ENCODE assay signal across 30 cellular contexts in genomic region chr11:112464949-112465348, GRCh38.
"Had no signal": no experiment of that assay in that cellular context is flagged by ENCODE, and none has a peak within 500 bp of the region (broad histone marks: within the 10 kb centered on the region; RNA-seq: fewer than 3 reads in every experiment).

No MANE protein-coding gene starts in this region.

- DNase-seq: activated B cell treated with CpG ODN at 0.5 μM for 24 hours; activated CD4-positive, alpha-beta T cell treated with anti-CD3 and anti-CD28 coated beads for 48 hours; activated CD4-positive, alpha-beta T cell treated with anti-CD3 and anti-CD28 coated beads, Interleukin-2, amount 50 U/mL, for 1 hour; activated CD4-positive, alpha-beta T cell treated with anti-CD3 and anti-CD28 coated beads, Interleukin-2, amount 50 U/mL, for 48 hours; activated CD8-positive, alpha-beta memory T cell treated with anti-CD3 and anti-CD28 coated beads for 24 hours; activated CD8-positive, alpha-beta T cell treated with anti-CD3 and anti-CD28 coated beads for 36 hours; activated effector memory CD4-positive, alpha-beta T cell treated with Interleukin-2 at 50 U/mL for 16 hours; activated gamma-delta T cell treated with Interleukin-2 at 50 U/mL for 16 hours; activated naive CD4-positive, alpha-beta T cell treated with anti-CD3 and anti-CD28 coated beads, Interleukin-2, amount 50 U/mL, for 16 hours; activated naive CD4-positive, alpha-beta T cell treated with Interleukin-2 at 50 U/mL for 16 hours; activated T-cell treated with anti-CD3 and anti-CD28 coated beads, Interleukin-2, amount 50 U/mL, for 4 hours; amniotic stem cell; anterior cingulate cortex; brain microvascular endothelial cell; dorsolateral prefrontal cortex; effector memory CD4-positive, alpha-beta T cell; endodermal cell; foreskin fibroblast; T-helper 1 cell; T-helper 17 cell; T1000; WERI-Rb-1 had no signal

- H3K27me3 Mint-ChIP-seq: dendritic cell treated with granulocyte-macrophage colony-stimulating factor and Interleukin-4, amounts not matched to agents 40 ng/mL and 50 ng/mL, for 4 days had no signal

- H3K4me3 Mint-ChIP-seq: activated B cell treated with CpG ODN at 0.5 μM for 24 hours; activated CD8-positive, alpha-beta T cell treated with anti-CD3 and anti-CD28 coated beads for 36 hours; activated naive CD8-positive, alpha-beta T cell; activated T-cell treated with anti-CD3 and anti-CD28 coated beads, Interleukin-2, amount 50 U/mL, for 4 hours; activated T-helper 17 cell treated with anti-CD3 and anti-CD28 coated beads, Interleukin-2, amount 50 U/mL, for 72 hours; central memory CD8-positive, alpha-beta T cell; dendritic cell treated with granulocyte-macrophage colony-stimulating factor and Interleukin-4, amounts not matched to agents 40 ng/mL and 50 ng/mL, for 4 days; endodermal cell; T-helper 17 cell; T-helper 2 cell treated with Interferon-gamma antibody and Interleukin-4, amounts not matched to agents 5 μg/mL and 100 μg/mL, for 36 hours had no signal

- H3K9me3 Mint-ChIP-seq: activated B cell treated with CpG ODN at 0.5 μM for 24 hours; activated CD8-positive, alpha-beta T cell treated with anti-CD3 and anti-CD28 coated beads for 36 hours; activated T-cell treated with anti-CD3 and anti-CD28 coated beads, Interleukin-2, amount 50 U/mL, for 4 hours; central memory CD8-positive, alpha-beta T cell; endodermal cell; T-helper 2 cell treated with Interferon-gamma antibody and Interleukin-4, amounts not matched to agents 5 μg/mL and 100 μg/mL, for 36 hours had no signal

- H3K4me3 ChIP-seq: coronary artery, dorsolateral prefrontal cortex had no signal

- H3K4me1 Mint-ChIP-seq: activated B cell treated with CpG ODN at 0.5 μM for 24 hours; activated T-helper 17 cell treated with anti-CD3 and anti-CD28 coated beads, Interleukin-2, amount 50 U/mL, for 72 hours; central memory CD8-positive, alpha-beta T cell; T-helper 17 cell had no signal

- H3K36me3 ChIP-seq: brain microvascular endothelial cell, WERI-Rb-1 had no signal

- ATAC-seq: activated CD4-positive, CD25-positive, alpha-beta regulatory T cell treated with anti-CD3 and anti-CD28 coated beads, Interleukin-2, amount 50 U/mL, for 24 hours; activated CD8-positive, alpha-beta T cell treated with anti-CD3 and anti-CD28 coated beads for 36 hours; activated T-cell treated with anti-CD3 and anti-CD28 coated beads, Interleukin-2, amount 50 U/mL, for 4 hours; activated T-helper 17 cell treated with anti-CD3 and anti-CD28 coated beads, Interleukin-2, amount 50 U/mL, for 72 hours; esophagus mucosa; T-helper 17 cell had no signal

- H3K27ac ChIP-seq: brain microvascular endothelial cell, coronary artery, dorsolateral prefrontal cortex, WERI-Rb-1 had no signal

- H3K36me3 Mint-ChIP-seq: activated naive CD8-positive, alpha-beta T cell had no signal

- H3K27ac Mint-ChIP-seq: activated B cell treated with CpG ODN at 0.5 μM for 24 hours; activated CD8-positive, alpha-beta T cell treated with anti-CD3 and anti-CD28 coated beads for 36 hours; activated naive CD8-positive, alpha-beta T cell; activated T-helper 17 cell treated with anti-CD3 and anti-CD28 coated beads, Interleukin-2, amount 50 U/mL, for 72 hours; dendritic cell treated with granulocyte-macrophage colony-stimulating factor and Interleukin-4, amounts not matched to agents 40 ng/mL and 50 ng/mL, for 4 days; endodermal cell; T-helper 17 cell; T-helper 2 cell treated with Interferon-gamma antibody and Interleukin-4, amounts not matched to agents 5 μg/mL and 100 μg/mL, for 36 hours had no signal

- H3K27me3 ChIP-seq: brain microvascular endothelial cell had no signal
